ENCODE assay signal across 29 cellular contexts in the genomic region with DNA sequence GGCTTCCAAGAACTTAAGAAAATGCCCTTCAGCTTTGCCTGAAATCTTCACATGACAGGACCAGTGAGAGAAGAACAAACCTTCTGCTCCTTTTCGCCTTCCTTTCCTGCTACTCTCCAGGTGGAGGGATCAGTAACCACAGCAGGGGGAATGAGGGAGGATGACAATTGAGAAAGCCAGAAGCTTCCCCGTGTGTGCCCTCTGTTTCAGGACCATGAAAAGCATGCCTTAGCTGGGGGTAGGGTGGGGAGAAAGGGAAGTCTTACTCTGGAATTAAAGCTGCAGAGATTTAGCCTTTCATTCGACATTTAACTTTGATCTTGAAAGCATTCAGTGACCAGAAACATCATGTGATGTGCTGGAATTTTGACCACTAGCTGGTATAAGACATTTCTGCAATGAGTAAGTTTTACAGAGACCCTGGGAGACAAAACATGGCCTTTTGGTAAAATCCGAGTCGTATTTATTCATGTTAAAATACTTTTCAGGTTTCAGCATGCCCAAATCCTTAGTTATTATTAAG. TPM values are rescaled to one million over a fixed set of nuclear protein-coding genes. Genes with fewer than 3 reads are reported as not detected.
DNase-seq lines count a peak whose midpoint lies in the region; ATAC-seq and TF ChIP-seq lines count a peak whose summit lies in the region.
"Had no signal": no experiment of that assay in that cellular context is flagged by ENCODE, and none has a peak within 500 bp of the region (broad histone marks: within the 10 kb centered on the region; RNA-seq: fewer than 3 reads in every experiment).

No MANE protein-coding gene starts in this region.

- H3K4me1 ChIP-seq in mesenchymal stem cell (ENCODE audit: control insufficient read depth, insufficient read depth, low read depth, low read length): peaks cover 4% of the 10 kb centered on the region
- H3K4me1 ChIP-seq: heart right ventricle, left ventricle myocardium inferior, tibial nerve had no signal

- CTCF ChIA-PET in WTC11 (lab: Charles Lee): interaction anchor here (1.2 kb wide), 1 partner anchor 33 kb away, joined by 3 read pairs; no protein-coding TSS in a partner anchor

- no peaks in the 10 kb centered on the region for H3K9me3 Mint-ChIP-seq in WTC11
- H3K9me3 Mint-ChIP-seq in nephron progenitor cell: no peaks in the 10 kb centered on the region
- no peaks in the 10 kb centered on the region for H3K9me3 Mint-ChIP-seq in stimulated activated memory B cell treated with anti-CD40 and anti-IgM and Interleukin-4, amounts not matched to agents 10 μg/mL and 1 μg/mL and 100 μg/mL, for 72 hours
- H3K9me3 Mint-ChIP-seq: activated naive CD4-positive, alpha-beta T cell treated with anti-CD3 and anti-CD28 coated beads for 36 hours; CD8-positive, alpha-beta memory T cell; effector memory CD8-positive, alpha-beta T cell; mesothelial cell of epicardium; T-helper 1 cell treated with Interleukin-12 subunit alpha and Interleukin-12 subunit beta and Interleukin-4 antibody, amounts not matched to agents 30 μg/mL and 1 μg/mL, for 36 hours had no signal

- no peak overlapping the region for H3K23ac ChIP-seq in mesenchymal stem cell (ENCODE audit: low read length in 2 of 2)

- no peak overlapping the region for H2AK5ac ChIP-seq in mesenchymal stem cell (ENCODE audit: low read length, severe bottlenecking)

- H3K27ac Mint-ChIP-seq in WTC11: no peak overlapping the region
- H3K27ac Mint-ChIP-seq in nephron progenitor cell: no peak overlapping the region
- H3K27ac Mint-ChIP-seq in stimulated activated memory B cell treated with anti-CD40 and anti-IgM and Interleukin-4, amounts not matched to agents 10 μg/mL and 1 μg/mL and 100 μg/mL, for 72 hours: no peak overlapping the region
- H3K27ac Mint-ChIP-seq: activated naive CD4-positive, alpha-beta T cell treated with anti-CD3 and anti-CD28 coated beads for 36 hours; CD8-positive, alpha-beta memory T cell; effector memory CD8-positive, alpha-beta T cell; mesothelial cell of epicardium; naive thymus-derived CD4-positive, alpha-beta T cell; T-helper 1 cell treated with Interleukin-12 subunit alpha and Interleukin-12 subunit beta and Interleukin-4 antibody, amounts not matched to agents 30 μg/mL and 1 μg/mL, for 36 hours had no signal

- H4K8ac ChIP-seq in mesenchymal stem cell (ENCODE audit: low read length): no peak overlapping the region

- no peak overlapping the region for H4K91ac ChIP-seq in mesenchymal stem cell (ENCODE audit: low read length)

- no peak overlapping the region for H2BK120ac ChIP-seq in mesenchymal stem cell (ENCODE audit: low read depth, low read length)

- no peaks in the 10 kb centered on the region for H3K36me3 ChIP-seq in H7 (replicated peaks; ENCODE audit: control insufficient read depth, insufficient read depth, low read length)
- no peaks in the 10 kb centered on the region for H3K36me3 ChIP-seq in mesenchymal stem cell (ENCODE audit: control insufficient read depth in 1 of 2, insufficient read depth in 2 of 2, low read depth in 1 of 2, low read length in 2 of 2)
- H3K36me3 ChIP-seq: cardiac muscle cell, heart right ventricle, left ventricle myocardium inferior, tibial nerve had no signal

- no peak overlapping the region for H3K4ac ChIP-seq in mesenchymal stem cell (ENCODE audit: low read depth in 1 of 2, low read length in 2 of 2)

- no peaks in the 10 kb centered on the region for H3K27me3 ChIP-seq in H7 (ENCODE audit: control insufficient read depth, insufficient read depth, low read length)
- no peaks in the 10 kb centered on the region for H3K27me3 ChIP-seq in mesenchymal stem cell (ENCODE audit: control insufficient read depth in 1 of 2, insufficient read depth in 1 of 2, low read length in 2 of 2)
- H3K27me3 ChIP-seq: cardiac muscle cell, heart right ventricle, tibial nerve had no signal

- H3K27me3 Mint-ChIP-seq in WTC11 (ENCODE audit: low read depth): no peaks in the 10 kb centered on the region
- H3K27me3 Mint-ChIP-seq in nephron progenitor cell (ENCODE audit: low read depth, poor library complexity): peaks cover 17% of the 10 kb centered on the region
- no peaks in the 10 kb centered on the region for H3K27me3 Mint-ChIP-seq in stimulated activated memory B cell treated with anti-CD40 and anti-IgM and Interleukin-4, amounts not matched to agents 10 μg/mL and 1 μg/mL and 100 μg/mL, for 72 hours
- H3K27me3 Mint-ChIP-seq: effector memory CD8-positive, alpha-beta T cell had no signal

- no peak for TF ChIP-seq CTCF in WTC11 (IDR thresholded peaks at IDR 0.05)
- no peak for TF ChIP-seq CTCF in nephron progenitor cell (IDR thresholded peaks at IDR 0.05)

- H2BK15ac ChIP-seq in mesenchymal stem cell (ENCODE audit: low read depth, poor library complexity, severe bottlenecking): no peak overlapping the region

- no peaks in the 10 kb centered on the region for H3K79me1 ChIP-seq in mesenchymal stem cell (replicated peaks; ENCODE audit: low read length, poor library complexity, severe bottlenecking)

- H3K9me3 ChIP-seq in mesenchymal stem cell (ENCODE audit: control insufficient read depth, low read length): no peaks in the 10 kb centered on the region
- H3K9me3 ChIP-seq: heart right ventricle, left ventricle myocardium inferior, tibial nerve had no signal

- peaks cover 30% of the 10 kb centered on the region for H3K4me1 Mint-ChIP-seq in WTC11
- peaks cover 8% of the 10 kb centered on the region for H3K4me1 Mint-ChIP-seq in nephron progenitor cell
- H3K4me1 Mint-ChIP-seq in stimulated activated memory B cell treated with anti-CD40 and anti-IgM and Interleukin-4, amounts not matched to agents 10 μg/mL and 1 μg/mL and 100 μg/mL, for 72 hours: no peaks in the 10 kb centered on the region
- H3K4me1 Mint-ChIP-seq: CD8-positive, alpha-beta memory T cell had no signal

- no peak overlapping the region for H3K4me2 ChIP-seq in mesenchymal stem cell (ENCODE audit: low read length, poor library complexity, severe bottlenecking)
- H3K4me2 ChIP-seq: smooth muscle cell had no signal

- peak; percentile 5 for DNase-seq in A172 (ENCODE audit: low spot score)
- peak; percentile 57 for DNase-seq in H7
- no peak for DNase-seq in WTC11 (ENCODE audit: low spot score)
- DNase-seq in iris pigment epithelial cell (ENCODE audit: low read depth): peak; percentile 15
- DNase-seq in nephron progenitor cell: no peak
- DNase-seq in mesenchymal stem cell: no peak
- no peak for DNase-seq in activated gamma-delta T cell treated with Interleukin-2 at 50 U/mL for 16 hours
- DNase-seq: activated CD8-positive, alpha-beta memory T cell treated with anti-CD3 and anti-CD28 coated beads for 24 hours; activated naive CD4-positive, alpha-beta T cell treated with anti-CD3 and anti-CD28 coated beads for 36 hours; activated T-cell treated with anti-CD3 and anti-CD28 coated beads, Interleukin-2, amount 50 U/mL, for 1 hour; amygdala; CD8-positive, alpha-beta memory T cell; effector memory CD8-positive, alpha-beta T cell; heart right ventricle; left ventricle myocardium inferior; naive thymus-derived CD4-positive, alpha-beta T cell; NCI-H446; NCI-H82; retina had no signal

- ATAC-seq in WTC11: peak; percentile 60
- no peak for ATAC-seq in stimulated activated memory B cell treated with anti-CD40 and anti-IgM and Interleukin-4, amounts not matched to agents 10 μg/mL and 1 μg/mL and 100 μg/mL, for 72 hours
- ATAC-seq: effector memory CD8-positive, alpha-beta T cell; HCT116; heart right ventricle; K562; naive thymus-derived CD4-positive, alpha-beta T cell had no signal

- no peak overlapping the region for H3K14ac ChIP-seq in mesenchymal stem cell (ENCODE audit: low read length in 2 of 2)

- H3K36me3 Mint-ChIP-seq in WTC11 (no peaks in the 10 kb centered on the region), nephron progenitor cell (ENCODE audit: low read depth) (no peaks in the 10 kb centered on the region)
- H3K36me3 Mint-ChIP-seq in stimulated activated memory B cell treated with anti-CD40 and anti-IgM and Interleukin-4, amounts not matched to agents 10 μg/mL and 1 μg/mL and 100 μg/mL, for 72 hours: peaks cover 7% of the 10 kb centered on the region
- H3K36me3 Mint-ChIP-seq: mesothelial cell of epicardium had no signal

- WGBS in mesenchymal stem cell: 50% methylated on average over 2 of the region's 5 CpGs

- no peak overlapping the region for H3K18ac ChIP-seq in mesenchymal stem cell (ENCODE audit: low read depth in 1 of 2, low read length in 2 of 2)

- POLR2A ChIA-PET in WTC11 (lab: Charles Lee): interaction anchor here (0.6 kb wide), 1 partner anchor 87 kb away, joined by 4 read pairs; no protein-coding TSS in a partner anchor

- H3K4me3 Mint-ChIP-seq in WTC11 (no peak overlapping the region), nephron progenitor cell (no peak overlapping the region)
- no peak overlapping the region for H3K4me3 Mint-ChIP-seq in stimulated activated memory B cell treated with anti-CD40 and anti-IgM and Interleukin-4, amounts not matched to agents 10 μg/mL and 1 μg/mL and 100 μg/mL, for 72 hours
- H3K4me3 Mint-ChIP-seq: activated naive CD4-positive, alpha-beta T cell treated with anti-CD3 and anti-CD28 coated beads for 36 hours; CD8-positive, alpha-beta memory T cell; effector memory CD8-positive, alpha-beta T cell; mesothelial cell of epicardium; naive thymus-derived CD4-positive, alpha-beta T cell; T-helper 1 cell treated with Interleukin-12 subunit alpha and Interleukin-12 subunit beta and Interleukin-4 antibody, amounts not matched to agents 30 μg/mL and 1 μg/mL, for 36 hours had no signal

- H3K27ac ChIP-seq in mesenchymal stem cell (ENCODE audit: low read length, poor library complexity, severe bottlenecking): no peak overlapping the region
- H3K27ac ChIP-seq: cardiac muscle cell, coronary artery, heart right ventricle, left ventricle myocardium inferior, RWPE1, tibial nerve had no signal

- no peak overlapping the region for H2BK12ac ChIP-seq in mesenchymal stem cell (ENCODE audit: low read length in 2 of 2)

- no peak overlapping the region for H2BK5ac ChIP-seq in mesenchymal stem cell (ENCODE audit: low read depth, low read length, poor library complexity, severe bottlenecking)

- no peak overlapping the region for H3K9ac ChIP-seq in mesenchymal stem cell (ENCODE audit: low read length)

- H3K4me3 ChIP-seq in H7 (ENCODE audit: insufficient read depth, low read depth, low read length) (no peak overlapping the region), mesenchymal stem cell (ENCODE audit: insufficient read depth in 1 of 2, low read depth in 1 of 2, low read length in 2 of 2) (no peak overlapping the region)
- H3K4me3 ChIP-seq: cardiac muscle cell, coronary artery, heart right ventricle, K562, left ventricle myocardium inferior, smooth muscle cell, tibial nerve had no signal

- no peak overlapping the region for H2AFZ ChIP-seq in mesenchymal stem cell (ENCODE audit: low read depth, low read length)

RNA-seq across cellular contexts. Expression of a gene that starts 10.6 kb away (rescaled TPM):
- 12.1 and 12.4 TPM in 2 replicates for total RNA-seq in A172 (2014; rRNA removed; shearing (Covaris generic))
- 30.5 and 32.4 TPM in 2 replicates for total RNA-seq in H7 (2014; rRNA removed; shearing (Covaris generic))
- total RNA-seq in WTC11 (2021): 20.8 to 22.2 TPM (median 21.7 TPM) in 3 replicates
- polyA plus RNA-seq in mesenchymal stem cell (2013, experiment 1 of 2): 19.7 TPM
- polyA plus RNA-seq in mesenchymal stem cell (2013, experiment 2 of 2): 19.9 TPM

RNA-seq across cellular contexts. Expression of a gene that starts 11.0 kb away (rescaled TPM):
- 1.9 and 2.3 TPM in 2 replicates for total RNA-seq in A172 (2014; rRNA removed; shearing (Covaris generic))
- 1.0 and 1.8 TPM in 2 replicates for total RNA-seq in H7 (2014; rRNA removed; shearing (Covaris generic))
- 0.87 to 1.3 TPM (median 0.96 TPM) in 3 replicates for total RNA-seq in WTC11 (2021)
- polyA plus RNA-seq in mesenchymal stem cell (2013, experiment 1 of 2): 5.6 TPM
- 5.6 TPM for polyA plus RNA-seq in mesenchymal stem cell (2013, experiment 2 of 2)

Comparison
In these comparisons a context has a peak if more than half of its experiments do, and no peak if none do; other contexts are left out.
1. DNase-seq: peak in A172 (single experiment), H7 (single experiment) and iris pigment epithelial cell (single experiment); none in WTC11 (single experiment), nephron progenitor cell (single experiment), mesenchymal stem cell (single experiment) and activated gamma-delta T cell treated with Interleukin-2 at 50 U/mL for 16 hours (single experiment).